9 cellular contexts compared by ENCODE assay signal in the genomic region with DNA sequence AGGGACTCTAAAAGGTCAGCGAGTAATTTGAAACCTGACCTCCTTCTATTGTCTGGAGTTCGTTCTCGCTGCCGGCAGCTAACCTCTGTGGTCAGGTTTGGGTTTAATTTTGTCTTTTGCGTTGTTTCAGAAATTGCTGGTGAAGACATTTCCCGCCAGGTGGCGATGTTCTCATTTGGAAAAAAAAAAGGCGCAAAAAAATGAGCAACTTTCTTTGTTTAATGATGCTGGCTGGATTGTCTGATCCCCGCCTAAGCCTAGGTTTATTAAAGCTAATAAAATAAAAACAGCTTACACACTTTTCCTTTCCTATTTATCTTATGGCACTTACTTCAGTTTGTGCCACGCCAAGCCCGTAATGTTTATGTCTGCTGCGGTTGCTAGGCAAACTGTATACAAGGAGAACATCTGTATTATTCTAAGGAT.
DNase-seq lines count a peak whose midpoint lies in the region; ATAC-seq and TF ChIP-seq lines count a peak whose summit lies in the region.
"Had no signal": no experiment of that assay in that cellular context is flagged by ENCODE, and none has a peak within 500 bp of the region (broad histone marks: within the 10 kb centered on the region; RNA-seq: fewer than 3 reads in every experiment).

No MANE protein-coding gene starts in this region.

- intact Hi-C loops in mammary epithelial cell (cut with micrococcal nuclease), result loop anchor here (1.0 to 2.0 kb wide), 3 partner anchors 718 to 1500 kb away; no protein-coding TSS in a partner anchor

- H3K4me2 ChIP-seq in mammary epithelial cell (ENCODE audit: insufficient read depth, low read depth, low read length), result no peak overlapping the region

- no peaks in the 10 kb centered on the region for H3K27me3 ChIP-seq in BJ (ENCODE audit: control insufficient read depth, insufficient read depth, low read length)
- peaks cover 3% of the 10 kb centered on the region for H3K27me3 ChIP-seq in mammary epithelial cell (ENCODE audit: insufficient read depth, low read length)

- no peaks in the 10 kb centered on the region for H3K9me3 ChIP-seq in mammary epithelial cell (replicated peaks; ENCODE audit: insufficient read depth, low read length)

- H3K9ac ChIP-seq in mammary epithelial cell (ENCODE audit: insufficient read depth, low read length), result no peak overlapping the region

- no peak overlapping the region for H3K4me3 ChIP-seq in BJ (ENCODE audit: low read depth, low read length)
- H3K4me3 ChIP-seq in GM12875 (ENCODE audit: low read depth, low read length), result no peak overlapping the region
- no peak overlapping the region for H3K4me3 ChIP-seq in mammary epithelial cell (replicated peaks in 1 of 3; ENCODE audit: insufficient read depth in 1 of 3, low read depth in 2 of 3, low read length in 3 of 3)

- no peak overlapping the region for H2AFZ ChIP-seq in mammary epithelial cell (ENCODE audit: low read depth, low read length)

- H3K27ac ChIP-seq in mammary epithelial cell (ENCODE audit: insufficient read depth, low read depth, low read length), result no peak overlapping the region

- no peaks in the 10 kb centered on the region for H3K79me2 ChIP-seq in mammary epithelial cell (ENCODE audit: insufficient read depth, low read length)

- no peaks in the 10 kb centered on the region for H3K9me3 Mint-ChIP-seq in stimulated activated memory B cell treated with anti-CD40 and anti-IgM and Interleukin-4, amounts not matched to agents 10 μg/mL and 1 μg/mL and 100 μg/mL, for 72 hours

- H3K4me1 Mint-ChIP-seq in stimulated activated memory B cell treated with anti-CD40 and anti-IgM and Interleukin-4, amounts not matched to agents 10 μg/mL and 1 μg/mL and 100 μg/mL, for 72 hours, result peaks cover 6% of the 10 kb centered on the region
- H3K4me1 Mint-ChIP-seq: naive B cell had no signal

- H3K27me3 Mint-ChIP-seq in stimulated activated memory B cell treated with anti-CD40 and anti-IgM and Interleukin-4, amounts not matched to agents 10 μg/mL and 1 μg/mL and 100 μg/mL, for 72 hours, result peaks cover 12% of the 10 kb centered on the region

- POLR2A ChIA-PET in BJ (lab: Charles Lee), result no interaction called here

- no peaks in the 10 kb centered on the region for H3K36me3 ChIP-seq in BJ (ENCODE audit: control insufficient read depth, insufficient read depth, low read length)
- H3K36me3 ChIP-seq in mammary epithelial cell (ENCODE audit: insufficient read depth, low read length), result no peaks in the 10 kb centered on the region

- H3K4me1 ChIP-seq in mammary epithelial cell (ENCODE audit: insufficient read depth, low read length), result no peaks in the 10 kb centered on the region

- 4% methylated on average over 9 of the region's 12 CpGs for WGBS in mammary epithelial cell (ENCODE audit: low coverage, missing lambda C conversion rate)

- TF ChIP-seq CTCF in BJ (IDR thresholded peaks at IDR 0.05; ENCODE audit: insufficient read depth, low read depth, low read length) (peak; percentile 61), GM12875 (IDR thresholded peaks at IDR 0.05; ENCODE audit: borderline replicate concordance, insufficient read depth, low read depth, low read length) (peak; percentile 42; the same call in 1 of the 2 replicates), mammary epithelial cell (conservative IDR thresholded peaks at IDR 0.05 in 1 of 2, IDR thresholded peaks at IDR 0.05 in 1 of 2; ENCODE audit: extremely low read depth in 1 of 2, insufficient read depth in 1 of 2, low read depth in 1 of 2, low read length in 2 of 2) (peak; percentile 47 to 71)

- H3K4me3 Mint-ChIP-seq in stimulated activated memory B cell treated with anti-CD40 and anti-IgM and Interleukin-4, amounts not matched to agents 10 μg/mL and 1 μg/mL and 100 μg/mL, for 72 hours, result no peak overlapping the region

- no peak for ATAC-seq in stimulated activated memory B cell treated with anti-CD40 and anti-IgM and Interleukin-4, amounts not matched to agents 10 μg/mL and 1 μg/mL and 100 μg/mL, for 72 hours

- no TSS peak for BruUV-seq in mammary epithelial cell (replicated peaks; lab: Mats Ljungman, UMichigan)

- in situ Hi-C loops in mammary epithelial cell (cut with MboI; ENCODE audit: low sequenced_read_pairs in 2 of 2), result loop anchor here (25.0 kb wide), 2 partner anchors 706 to 1481 kb away; no protein-coding TSS in a partner anchor

- H4K20me1 ChIP-seq in mammary epithelial cell (ENCODE audit: insufficient read depth, low read length), result no peaks in the 10 kb centered on the region

- no peaks in the 10 kb centered on the region for H3K36me3 Mint-ChIP-seq in stimulated activated memory B cell treated with anti-CD40 and anti-IgM and Interleukin-4, amounts not matched to agents 10 μg/mL and 1 μg/mL and 100 μg/mL, for 72 hours
- H3K36me3 Mint-ChIP-seq: naive B cell had no signal

- dilution Hi-C loops in mammary epithelial cell (cut with HindIII; ENCODE audit: low sequenced_read_pairs), result no loop called here

- H3K27ac Mint-ChIP-seq in stimulated activated memory B cell treated with anti-CD40 and anti-IgM and Interleukin-4, amounts not matched to agents 10 μg/mL and 1 μg/mL and 100 μg/mL, for 72 hours, result no peak overlapping the region
- H3K27ac Mint-ChIP-seq: naive B cell had no signal

- DNase-seq in BJ (ENCODE audit: low read depth), result no peak
- peak; percentile 1 for DNase-seq in NCI-H748 treated with DMSO at 0.1 percent for 48 hours (lab: John Stamatoyannopoulos, UW)
- DNase-seq in mammary epithelial cell, result peak; percentile 10
- peak; percentile 50 to 54 for DNase-seq in lung microvascular endothelial cell (ENCODE audit: low read depth in 2 of 2)
- DNase-seq in activated T-cell treated with anti-CD3 and anti-CD28 coated beads for 4 hours, result no peak
- DNase-seq in effector CD4-positive, alpha-beta T cell, result no peak
- DNase-seq: naive B cell had no signal

- CTCF ChIA-PET in BJ (lab: Yijun Ruan, JAX), result interaction anchor here (1.0 to 3.4 kb wide), 7 partner anchors 11 to 1662 kb away, joined by 3 to 20 read pairs (median 3); no protein-coding TSS in a partner anchor
- CTCF ChIA-PET in mammary epithelial cell (lab: Charles Lee; ENCODE audit: low non-redundant PET), result interaction anchor here (0.6 kb wide), 1 partner anchor 462 kb away, joined by 3 read pairs; no protein-coding TSS in a partner anchor

Comparison
In these comparisons a context has a peak if more than half of its experiments do, and no peak if none do; other contexts are left out.
1. DNase-seq: peak in NCI-H748 treated with DMSO at 0.1 percent for 48 hours (single experiment), mammary epithelial cell (single experiment) and lung microvascular endothelial cell (2 of 2); none in BJ (single experiment), activated T-cell treated with anti-CD3 and anti-CD28 coated beads for 4 hours (single experiment) and effector CD4-positive, alpha-beta T cell (single experiment).
2. Peak in every context shown above with its lines, with median percentiles within 50 percentile points of each other: CTCF ChIP-seq.